In the genomic region with DNA sequence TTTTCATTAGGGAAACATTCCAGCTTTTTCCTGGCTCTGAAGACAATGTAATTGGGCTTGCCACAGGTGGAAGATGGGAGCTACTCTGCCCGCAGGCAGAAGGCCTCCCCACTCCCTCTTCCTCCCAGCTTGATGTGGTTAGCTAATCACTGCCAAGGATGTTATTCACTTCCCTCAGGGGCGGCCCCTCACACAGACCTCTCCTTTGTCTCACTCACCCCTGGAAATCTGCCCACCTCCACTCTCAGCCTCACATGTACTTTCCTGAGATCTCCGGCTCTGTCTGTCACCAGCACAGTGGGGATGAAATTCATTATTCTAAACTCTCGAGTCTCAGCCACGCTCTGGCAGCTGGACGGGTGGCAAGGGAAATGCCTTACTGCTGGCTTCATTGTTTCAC, we compare ENCODE assay signal across 14 cellular contexts.
DNase-seq lines count a peak whose midpoint lies in the region; ATAC-seq and TF ChIP-seq lines count a peak whose summit lies in the region.
"Had no signal": no experiment of that assay in that cellular context is flagged by ENCODE, and none has a peak within 500 bp of the region (broad histone marks: within the 10 kb centered on the region; RNA-seq: fewer than 3 reads in every experiment).

No MANE protein-coding gene starts in this region.

- TF ChIP-seq CTCF in right atrium auricular region (IDR thresholded peaks at IDR 0.05) (no peak), upper lobe of right lung (IDR thresholded peaks at IDR 0.05) (no peak), mucosa of descending colon (IDR thresholded peaks at IDR 0.05) (no peak)

- H3K27ac ChIP-seq in right atrium auricular region, result no peak overlapping the region
- H3K27ac ChIP-seq in upper lobe of right lung, result no peak overlapping the region
- H3K27ac ChIP-seq: VCaP had no signal

- H3K4me3 ChIP-seq in right atrium auricular region, result no peak overlapping the region
- H3K4me3 ChIP-seq in upper lobe of right lung, result no peak overlapping the region
- no peak overlapping the region for H3K4me3 ChIP-seq in mucosa of descending colon

- peaks cover 0 to 7% of the 10 kb centered on the region in 2 donors for H3K9me3 ChIP-seq in right atrium auricular region
- H3K9me3 ChIP-seq in upper lobe of right lung, result no peaks in the 10 kb centered on the region
- no peaks in the 10 kb centered on the region for H3K9me3 ChIP-seq in mucosa of descending colon

- H3K27me3 ChIP-seq in right atrium auricular region (no peaks in the 10 kb centered on the region), upper lobe of right lung (peaks cover under 1% of the 10 kb centered on the region)

- intact Hi-C loops in Right ventricle myocardium inferior (cut with DNase I), result no loop called here
- intact Hi-C loops in upper lobe of right lung (cut with DNase I), result no loop called here
- intact Hi-C loops in mucosa of descending colon (cut with DNase I, micrococcal nuclease), result no loop called here

- ATAC-seq in Right ventricle myocardium inferior, result no peak
- ATAC-seq in upper lobe of right lung, result no peak
- ATAC-seq in HG02571 (IDR thresholded peaks at IDR 0.05; ENCODE audit: unreplicated experiment), result no peak
- ATAC-seq in mucosa of descending colon, result no peak

- H3K36me3 ChIP-seq in right atrium auricular region (no peaks in the 10 kb centered on the region), upper lobe of right lung (no peaks in the 10 kb centered on the region), mucosa of descending colon (ENCODE audit: low read depth) (no peaks in the 10 kb centered on the region)

- H3K4me1 ChIP-seq in right atrium auricular region (peaks cover 0 to 6% of the 10 kb centered on the region in 2 donors), upper lobe of right lung (no peaks in the 10 kb centered on the region), mucosa of descending colon (ENCODE audit: low read depth) (no peaks in the 10 kb centered on the region)

- peak; percentile 54 for DNase-seq in right atrium auricular region (ENCODE audit: low spot score)
- no peak for DNase-seq in Right ventricle myocardium inferior (ENCODE audit: missing footprints)
- DNase-seq in SW 1271 (lab: John Stamatoyannopoulos, UW), result peak; percentile 83 to 97
- DNase-seq in fibroblast of the conjunctiva (ENCODE audit: low read depth), result peak; percentile 14
- DNase-seq in upper lobe of right lung, result peak; percentile 25
- no peak for DNase-seq in mucosa of descending colon
- DNase-seq in activated CD4-positive, CD25-positive, alpha-beta regulatory T cell treated with anti-CD3 and anti-CD28 coated beads, Interleukin-2, amount 50 U/mL, for 72 hours, result no peak
- DNase-seq: AML-193, glutamatergic neuron, HCEC 1CT, NCI-H82, nephron progenitor cell had no signal

Comparison
In these comparisons a context has a peak if more than half of its experiments do, and no peak if none do; other contexts are left out.
1. DNase-seq: peak in right atrium auricular region (single experiment), SW 1271 (2 of 2), fibroblast of the conjunctiva (single experiment) and upper lobe of right lung (single experiment); none in Right ventricle myocardium inferior (single experiment), mucosa of descending colon (0 of 3) and activated CD4-positive, CD25-positive, alpha-beta regulatory T cell treated with anti-CD3 and anti-CD28 coated beads, Interleukin-2, amount 50 U/mL, for 72 hours (single experiment).